ENCODE assay signal across 23 cellular contexts in genomic region chr22:32746715-32747114, GRCh38. TPM values are rescaled to one million over a fixed set of nuclear protein-coding genes. Genes with fewer than 3 reads are reported as not detected.
DNase-seq lines count a peak whose midpoint lies in the region; ATAC-seq and TF ChIP-seq lines count a peak whose summit lies in the region.
"Had no signal": no experiment of that assay in that cellular context is flagged by ENCODE, and none has a peak within 500 bp of the region (broad histone marks: within the 10 kb centered on the region; RNA-seq: fewer than 3 reads in every experiment).

No MANE protein-coding gene starts in this region.

- peak overlapping the region; percentile 95 for H2BK120ac ChIP-seq in trophoblast cell (ENCODE audit: insufficient read depth, low read length, poor library complexity)

- no peak overlapping the region for H4K12ac ChIP-seq in trophoblast cell (ENCODE audit: low read depth, low read length)

- H3K4me3 ChIP-seq in esophagus muscularis mucosa: no peak overlapping the region
- no peak overlapping the region for H3K4me3 ChIP-seq in right atrium auricular region
- H3K4me3 ChIP-seq in trophoblast cell (ENCODE audit: low read depth, low read length): no peak overlapping the region
- H3K4me3 ChIP-seq in uterus: no peak overlapping the region
- H3K4me3 ChIP-seq: HAP-1, SJSA1, skin epidermis had no signal

- peak overlapping the region; percentile 38 for H3K14ac ChIP-seq in trophoblast cell (ENCODE audit: low read length)

- no peak overlapping the region for H3K23ac ChIP-seq in trophoblast cell (ENCODE audit: low read length)

- peak overlapping the region; percentile 42 to 69 (median 46) for H3K27ac ChIP-seq in esophagus muscularis mucosa (replicated peaks in 1 of 4)
- H3K27ac ChIP-seq in right atrium auricular region: peak overlapping the region; percentile 39 to 62
- H3K27ac ChIP-seq in trophoblast cell (ENCODE audit: low read depth, low read length): peak overlapping the region; percentile 98
- H3K27ac ChIP-seq in uterus: peak overlapping the region; percentile 47 to 52
- H3K27ac ChIP-seq: SJSA1, WERI-Rb-1 had no signal

- ATAC-seq in HG03439 (IDR thresholded peaks at IDR 0.05; ENCODE audit: unreplicated experiment): no peak
- ATAC-seq: natural killer cell; stimulated activated naive CD8-positive, alpha-beta T cell treated with anti-CD3 and anti-CD28 coated beads, Interleukin-15, Interleukin-2, amounts not matched to agents 100 U/mL and 50 U/mL, for 24 hours had no signal

- H4K8ac ChIP-seq in trophoblast cell (ENCODE audit: low read depth, low read length): peak overlapping the region; percentile 55

- no peak overlapping the region for H3K9ac ChIP-seq in trophoblast cell (ENCODE audit: low read length)

- peak overlapping the region; percentile 9 for H3K18ac ChIP-seq in trophoblast cell (ENCODE audit: low read length)

- H3K79me1 ChIP-seq in trophoblast cell (ENCODE audit: low read length): peaks cover 42% of the 10 kb centered on the region

- H3K36me3 ChIP-seq in esophagus muscularis mucosa: no peaks in the 10 kb centered on the region
- H3K36me3 ChIP-seq in right atrium auricular region: no peaks in the 10 kb centered on the region
- H3K36me3 ChIP-seq in trophoblast cell (ENCODE audit: control insufficient read depth in 1 of 2, insufficient read depth in 2 of 2, low read length in 2 of 2): no peaks in the 10 kb centered on the region
- H3K36me3 ChIP-seq in uterus: no peaks in the 10 kb centered on the region
- H3K36me3 ChIP-seq: HAP-1, SJSA1, WERI-Rb-1 had no signal

- H4K91ac ChIP-seq in trophoblast cell (ENCODE audit: low read depth, low read length): peak overlapping the region; percentile 80

- intact Hi-C loops in esophagus muscularis mucosa (cut with DNase I): no loop called here
- intact Hi-C loops in uterus (cut with DNase I; ENCODE audit: low total_unique reads): no loop called here

- H3K9me3 ChIP-seq in esophagus muscularis mucosa: no peaks in the 10 kb centered on the region
- H3K9me3 ChIP-seq in right atrium auricular region: no peaks in the 10 kb centered on the region
- H3K9me3 ChIP-seq in trophoblast cell (ENCODE audit: insufficient read depth, low read depth, low read length): no peaks in the 10 kb centered on the region
- no peaks in the 10 kb centered on the region for H3K9me3 ChIP-seq in uterus
- H3K9me3 ChIP-seq: HAP-1, SJSA1 had no signal

- no peak overlapping the region for H3K4me2 ChIP-seq in trophoblast cell (ENCODE audit: low read length)

- TF ChIP-seq CTCF in esophagus muscularis mucosa (IDR thresholded peaks at IDR 0.05) (no peak), right atrium auricular region (IDR thresholded peaks at IDR 0.05) (no peak), uterus (IDR thresholded peaks at IDR 0.05) (no peak)

- H2AK5ac ChIP-seq in trophoblast cell (ENCODE audit: low read length): peak overlapping the region; percentile 82

- WGBS in esophagus muscularis mucosa: 58% methylated on average over 3 of the region's 3 CpGs
- WGBS in trophoblast cell (ENCODE audit: extremely low coverage, insufficient coverage, insufficient read length): no CpG with 5 or more reads among the region's 3 CpGs

- H2BK12ac ChIP-seq in trophoblast cell (ENCODE audit: low read length): peak overlapping the region; percentile 85

- H3K4ac ChIP-seq in trophoblast cell (ENCODE audit: low read depth, low read length): peak overlapping the region; percentile 35

- no peak for TF ChIP-seq EP300 in esophagus muscularis mucosa (IDR thresholded peaks at IDR 0.05)

- no peak overlapping the region for H2AFZ ChIP-seq in trophoblast cell (ENCODE audit: insufficient read depth, low read length, poor library complexity)

- H3K4me1 ChIP-seq in esophagus muscularis mucosa (peaks cover 19 to 29% (median 22%) of the 10 kb centered on the region in 4 donors), right atrium auricular region (peaks cover 0 to 39% of the 10 kb centered on the region in 2 donors), trophoblast cell (ENCODE audit: control insufficient read depth in 1 of 2, insufficient read depth in 2 of 2, low read length in 2 of 2) (peaks cover 31 to 37% of the 10 kb centered on the region in 2 experiments), uterus (no peaks in the 10 kb centered on the region)
- H3K4me1 ChIP-seq: HAP-1 had no signal

- peak overlapping the region; percentile 38 for H2BK5ac ChIP-seq in trophoblast cell (ENCODE audit: low read depth, low read length, poor library complexity)

- peaks cover 4% of the 10 kb centered on the region for H3K79me2 ChIP-seq in trophoblast cell (ENCODE audit: control insufficient read depth, insufficient read depth, low read length, poor library complexity)

- DNase-seq in esophagus muscularis mucosa (ENCODE audit: extremely low spot score) (no peak), right atrium auricular region (ENCODE audit: low spot score) (no peak), trophoblast cell (peak in 1 of 2 donors; percentile 16), uterus (peak in 1 of 2 donors; percentile 65), MV-4-11 (lab: John Stamatoyannopoulos, UW) (no peak), DMS 273 (lab: John Stamatoyannopoulos, UW; ENCODE audit: unreplicated experiment) (no peak)
- DNase-seq: activated CD4-positive, alpha-beta T cell treated with anti-CD3 and anti-CD28 coated beads, Interleukin-2, amount 10 ng/mL, durations not matched to agents 24 days and 14 days; activated effector memory CD4-positive, alpha-beta T cell treated with Interleukin-2 at 50 U/mL for 16 hours; anterior cingulate cortex; effector CD4-positive, alpha-beta T cell; natural killer cell; NCI-H146; NCI-H2107; NCI-H446; NCI-H774; stimulated activated naive CD8-positive, alpha-beta T cell treated with anti-CD3 and anti-CD28 coated beads, Interleukin-15, Interleukin-2, amounts not matched to agents 100 U/mL and 50 U/mL, for 24 hours; T1000; WERI-Rb-1 had no signal

- H3K27me3 ChIP-seq in esophagus muscularis mucosa (no peaks in the 10 kb centered on the region), right atrium auricular region (no peaks in the 10 kb centered on the region), trophoblast cell (ENCODE audit: insufficient read depth, low read length) (no peaks in the 10 kb centered on the region), uterus (no peaks in the 10 kb centered on the region)
- H3K27me3 ChIP-seq: SJSA1 had no signal

- no peak for TF ChIP-seq POLR2A in esophagus muscularis mucosa (IDR thresholded peaks at IDR 0.05; ENCODE audit: low read depth)
- no peak for TF ChIP-seq POLR2A in uterus (IDR thresholded peaks at IDR 0.05)

RNA-seq across cellular contexts. Expression of gene TIMP3, which starts 54.8 kb away (rescaled TPM):
- total RNA-seq in esophagus muscularis mucosa (100 to 1,000 TPM; 566 to 898 (median 683) TPM), right atrium auricular region (100 to 1,000 TPM; 625 to 711 TPM), uterus (100 to 1,000 TPM; 192 to 702 (median 423) TPM)
- 973 and 1,084 TPM in 2 replicates for polyA plus RNA-seq in trophoblast cell (2013)
- total RNA-seq: activated CD4-positive, alpha-beta T cell treated with anti-CD3 and anti-CD28 coated beads, Interleukin-2, amount 10 ng/mL, durations not matched to agents 24 days and 14 days; G401 had no signal

Comparison
In these comparisons a context has a peak if more than half of its experiments do, and no peak if none do; other contexts are left out.
1. H3K27ac ChIP-seq: peak in every context shown above with its lines; median percentile 98 in trophoblast cell; 50 in right atrium auricular region; 50 in uterus; 46 in esophagus muscularis mucosa.